ENCODE assay signal across 8 cellular contexts in the genomic region with DNA sequence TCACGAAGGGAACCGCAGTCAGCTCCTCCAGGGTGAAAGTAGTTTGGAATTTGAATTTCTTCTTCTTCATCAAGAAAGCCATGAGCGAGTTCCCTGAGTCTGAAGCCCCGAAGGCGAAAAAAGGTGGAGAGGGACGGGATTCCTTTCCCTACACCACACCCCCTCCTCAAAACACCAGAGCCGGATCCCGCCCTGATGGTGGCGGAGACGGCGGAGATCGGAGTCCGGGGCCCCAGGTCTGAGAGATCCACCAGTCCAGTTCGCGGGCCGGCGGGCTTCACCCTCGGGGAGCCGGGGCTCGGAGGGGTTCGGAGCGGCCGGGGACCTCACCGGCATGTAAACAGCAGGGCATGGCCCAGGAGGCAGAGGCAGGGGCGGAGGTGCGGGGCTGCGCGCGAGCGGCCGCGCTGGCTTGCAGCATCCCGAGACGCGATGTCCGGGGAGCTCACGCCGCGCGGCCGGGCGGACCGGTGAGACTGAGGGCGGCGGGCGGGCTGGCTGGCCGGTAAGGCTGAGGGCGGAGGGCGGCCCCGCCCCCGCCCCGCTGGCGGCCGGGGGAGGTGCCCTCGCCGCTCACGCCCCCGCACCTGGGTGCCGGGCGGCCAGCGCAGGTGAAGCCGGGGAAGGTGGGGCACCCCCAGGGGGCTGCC. TPM values are rescaled to one million over a fixed set of nuclear protein-coding genes. Genes with fewer than 3 reads are reported as not detected.
DNase-seq lines count a peak whose midpoint lies in the region; ATAC-seq and TF ChIP-seq lines count a peak whose summit lies in the region.

No MANE protein-coding gene starts in this region.

- TF ChIP-seq POLR2A in IMR-90 (IDR thresholded peaks at IDR 0.05; ENCODE audit: low read depth, low read length), result no peak

- CTCF ChIA-PET in IMR-90 (lab: Yijun Ruan, JAX), result no interaction called here
- CTCF ChIA-PET in activated CD8-positive, alpha-beta T cell treated with anti-CD3 and anti-CD28 coated beads, Interleukin-2, amount 10 ng/mL, durations not matched to agents 7 days and 5 days (lab: Charles Lee), result interaction anchor here (6.0 to 16.3 kb wide), 4 partner anchors 26 to 55 kb away, joined by 32 to 158 read pairs (median 63); no protein-coding TSS in a partner anchor

- intact Hi-C loops in IMR-90 (cut with micrococcal nuclease), result no loop called here

- ATAC-seq in GM21515 (IDR thresholded peaks at IDR 0.05; ENCODE audit: unreplicated experiment) (peak; percentile 36), IMR-90 (ENCODE audit: low read depth) (peak; percentile 18)
- ATAC-seq in activated CD8-positive, alpha-beta T cell treated with anti-CD3 and anti-CD28 coated beads, Interleukin-2, amount 10 ng/mL, durations not matched to agents 7 days and 5 days, result peak; percentile 27

- peaks cover 11% of the 10 kb centered on the region; the same call in 1 of the 2 replicates for H3K9me1 ChIP-seq in IMR-90 (ENCODE audit: insufficient read depth, low read length)

- H2BK20ac ChIP-seq in IMR-90 (ENCODE audit: low read depth, low read length), result no peak overlapping the region

- no peaks in the 10 kb centered on the region for H3K27me3 Mint-ChIP-seq in activated CD8-positive, alpha-beta T cell treated with anti-CD3 and anti-CD28 coated beads, Interleukin-2, amount 10 ng/mL, durations not matched to agents 7 days and 5 days (ENCODE audit: low read depth)
- H3K27me3 Mint-ChIP-seq in nephron progenitor cell (ENCODE audit: low read depth, poor library complexity), result peaks cover 3% of the 10 kb centered on the region

- H2BK120ac ChIP-seq in IMR-90 (ENCODE audit: low read depth, low read length), result no peak overlapping the region

- H3K4ac ChIP-seq in IMR-90 (ENCODE audit: low read depth, low read length), result peak overlapping the region; percentile 55; the same call in 1 of the 2 replicates

- H3K36me3 ChIP-seq in IMR-90 (ENCODE audit: control insufficient read depth, insufficient read depth, low read length), result no peaks in the 10 kb centered on the region

- H2AFZ ChIP-seq in IMR-90 (replicated peaks; ENCODE audit: low read length, poor library complexity), result peak overlapping the region; percentile 83

- H3K56ac ChIP-seq in IMR-90 (ENCODE audit: extremely low read depth, insufficient read depth, low read length), result peak overlapping the region; percentile 16; the same call in 1 of the 2 replicates

- peak overlapping the region; percentile 88 for H3K27ac Mint-ChIP-seq in activated CD8-positive, alpha-beta T cell treated with anti-CD3 and anti-CD28 coated beads, Interleukin-2, amount 10 ng/mL, durations not matched to agents 7 days and 5 days
- H3K27ac Mint-ChIP-seq in nephron progenitor cell, result peak overlapping the region; percentile 72

- H2BK15ac ChIP-seq in IMR-90 (ENCODE audit: low read depth, low read length), result no peak overlapping the region

- peak overlapping the region; percentile 97 for H2AK9ac ChIP-seq in IMR-90 (replicated peaks; ENCODE audit: low read depth, low read length, poor library complexity)

- no peak overlapping the region for H4K8ac ChIP-seq in IMR-90 (ENCODE audit: low read depth in 2 of 2, low read length in 2 of 2)

- H3K4me1 ChIP-seq in IMR-90 (ENCODE audit: control insufficient read depth, insufficient read depth, low read length), result peaks cover 27% of the 10 kb centered on the region

- POLR2A ChIA-PET in IMR-90 (lab: Charles Lee; ENCODE audit: unreplicated experiment), result interaction anchor here (0.6 kb wide), 1 partner anchor 412 kb away, joined by 3 read pairs; a partner anchor contains a TSS
- POLR2A ChIA-PET in activated CD8-positive, alpha-beta T cell treated with anti-CD3 and anti-CD28 coated beads, Interleukin-2, amount 10 ng/mL, durations not matched to agents 7 days and 5 days (lab: Charles Lee), result interaction anchor here (1.3 to 12.5 kb wide), 8 partner anchors 8 to 71 kb away, joined by 3 to 183 read pairs (median 6); no protein-coding TSS in a partner anchor

- H3K14ac ChIP-seq in IMR-90 (replicated peaks; ENCODE audit: low read depth, low read length), result peak overlapping the region; percentile 71; the same call in 1 of the 2 replicates

- H4K91ac ChIP-seq in IMR-90 (ENCODE audit: insufficient read depth, low read depth, low read length), result no peak overlapping the region

- TF ChIP-seq RAD21 in IMR-90 (IDR thresholded peaks at IDR 0.05; ENCODE audit: low read length), result no peak

- peaks cover 43% of the 10 kb centered on the region for H3K36me3 Mint-ChIP-seq in activated CD8-positive, alpha-beta T cell treated with anti-CD3 and anti-CD28 coated beads, Interleukin-2, amount 10 ng/mL, durations not matched to agents 7 days and 5 days (ENCODE audit: low read depth)
- H3K36me3 Mint-ChIP-seq in nephron progenitor cell (ENCODE audit: low read depth), result no peaks in the 10 kb centered on the region

- no peaks in the 10 kb centered on the region for H3K27me3 ChIP-seq in IMR-90 (ENCODE audit: control insufficient read depth, insufficient read depth, low read length)

- peak overlapping the region; percentile 53 for H2BK5ac ChIP-seq in IMR-90 (ENCODE audit: low read depth, low read length, poor library complexity, severe bottlenecking)

- no peaks in the 10 kb centered on the region for H3K9me3 ChIP-seq in IMR-90 (ENCODE audit: control insufficient read depth, insufficient read depth, low read length)

- peak overlapping the region; percentile 62 for H3K27ac ChIP-seq in IMR-90 (ENCODE audit: insufficient read depth, low read length)

- dilution Hi-C loops in IMR-90 (cut with HindIII; ENCODE audit: low sequenced_read_pairs, unreplicated experiment), result no loop called here

- no peak overlapping the region for H2AK5ac ChIP-seq in IMR-90 (ENCODE audit: low read depth, low read length)

- peaks cover 52% of the 10 kb centered on the region for H3K4me1 Mint-ChIP-seq in activated CD8-positive, alpha-beta T cell treated with anti-CD3 and anti-CD28 coated beads, Interleukin-2, amount 10 ng/mL, durations not matched to agents 7 days and 5 days (ENCODE audit: low read depth)
- peaks cover 75% of the 10 kb centered on the region for H3K4me1 Mint-ChIP-seq in nephron progenitor cell

- no peak overlapping the region for H4K5ac ChIP-seq in IMR-90 (ENCODE audit: low read depth, low read length)

- in situ Hi-C loops in IMR-90 (cut with MboI; ENCODE audit: low sequenced_read_pairs), result no loop called here

- H3K9ac ChIP-seq in IMR-90 (ENCODE audit: low read depth, low read length), result peak overlapping the region; percentile 76

- peaks cover 24 to 58% of the 10 kb centered on the region in 2 experiments for H3K79me1 ChIP-seq in IMR-90 (ENCODE audit: low read depth in 1 of 2, low read length in 2 of 2)

- H3K4me2 ChIP-seq in IMR-90 (ENCODE audit: low read depth, low read length), result peak overlapping the region; percentile 96

- H3K4me3 ChIP-seq in IMR-90 (ENCODE audit: insufficient read depth, low read depth, low read length) (peak overlapping the region; percentile 61), epithelial cell of proximal tubule (ENCODE audit: low read depth, low read length) (peak overlapping the region; percentile 88)

- WGBS in IMR-90 (ENCODE audit: extremely low coverage in 2 of 2, insufficient read length in 1 of 2), 2 experiments, result 1% methylated on average over 21 of the region's 62 CpGs; no CpG with 5 or more reads in 1 of the 2 experiments

- H4K20me1 ChIP-seq in IMR-90 (ENCODE audit: insufficient read depth, low read length), result peaks cover 51% of the 10 kb centered on the region

- H3K18ac ChIP-seq in IMR-90 (ENCODE audit: low read depth, low read length), result no peak overlapping the region

- no peaks in the 10 kb centered on the region for H3K9me3 Mint-ChIP-seq in activated CD8-positive, alpha-beta T cell treated with anti-CD3 and anti-CD28 coated beads, Interleukin-2, amount 10 ng/mL, durations not matched to agents 7 days and 5 days (ENCODE audit: insufficient read depth)
- H3K9me3 Mint-ChIP-seq in nephron progenitor cell, result no peaks in the 10 kb centered on the region

- peak overlapping the region; percentile 33 for H3K23ac ChIP-seq in IMR-90 (ENCODE audit: low read depth, low read length)

- peak overlapping the region; percentile 97 for H3K4me3 Mint-ChIP-seq in activated CD8-positive, alpha-beta T cell treated with anti-CD3 and anti-CD28 coated beads, Interleukin-2, amount 10 ng/mL, durations not matched to agents 7 days and 5 days
- H3K4me3 Mint-ChIP-seq in nephron progenitor cell, result peak overlapping the region; percentile 95

- TSS peak; percentile 54 for BruUV-seq in IMR-90 (replicated peaks; lab: Mats Ljungman, UMichigan)

- peak; percentile 28 for DNase-seq in EH (ENCODE audit: low read depth)
- DNase-seq in IMR-90, result no peak
- DNase-seq in activated CD8-positive, alpha-beta T cell treated with anti-CD3 and anti-CD28 coated beads, Interleukin-2, amount 10 ng/mL, durations not matched to agents 7 days and 5 days, result peak; percentile 52
- DNase-seq in epithelial cell of proximal tubule (ENCODE audit: low read depth), result no peak
- DNase-seq in nephron progenitor cell, result peak; percentile 66
- no peak for DNase-seq in HPDE6-E6E7 (ENCODE audit: extremely low spot score)
- no peak for DNase-seq in GDM1 (lab: John Stamatoyannopoulos, UW)

- TF ChIP-seq CTCF in IMR-90 (conservative IDR thresholded peaks at IDR 0.05; ENCODE audit: low read depth, low read length) (no peak), epithelial cell of proximal tubule (conservative IDR thresholded peaks at IDR 0.05; ENCODE audit: low read depth, low read length) (no peak), nephron progenitor cell (IDR thresholded peaks at IDR 0.05) (no peak)

RNA-seq across cellular contexts. Expression of a gene that starts 0.6 kb away (rescaled TPM):
- 1.1 TPM in 2 replicates for total RNA-seq in IMR-90 (2012; rRNA removed)
- polyA plus RNA-seq in IMR-90 (2012; rRNA removed), result 17.5 and 23.2 TPM in 2 replicates
- polyA plus RNA-seq in IMR-90 (2012; cell fraction: cytosol; rRNA removed), result 10.6 and 14.3 TPM in 2 replicates
- polyA plus RNA-seq in IMR-90 (2012; cell fraction: nucleus; rRNA removed; ENCODE audit: low replicate concordance), result 21.3 and 38.9 TPM in 2 replicates
- total RNA-seq in activated CD8-positive, alpha-beta T cell treated with anti-CD3 and anti-CD28 coated beads, Interleukin-2, amount 10 ng/mL, durations not matched to agents 7 days and 5 days, result 100 to 1,000 TPM; 227 to 232 TPM
- total RNA-seq in epithelial cell of proximal tubule, result 3.9 and 5.0 TPM in 2 replicates

RNA-seq across cellular contexts. Expression of a gene that starts 42.5 kb away (rescaled TPM):
- 10.8 TPM in 2 replicates for total RNA-seq in IMR-90 (2012; rRNA removed)
- polyA plus RNA-seq in IMR-90 (2012; rRNA removed), result 60.6 and 60.9 TPM in 2 replicates
- polyA plus RNA-seq in IMR-90 (2012; cell fraction: cytosol; rRNA removed), result 40.8 and 52.3 TPM in 2 replicates
- polyA plus RNA-seq in IMR-90 (2012; cell fraction: nucleus; rRNA removed; ENCODE audit: low replicate concordance), result 40.3 and 50.7 TPM in 2 replicates
- 10 to 100 TPM; 47.9 to 53.8 TPM for total RNA-seq in activated CD8-positive, alpha-beta T cell treated with anti-CD3 and anti-CD28 coated beads, Interleukin-2, amount 10 ng/mL, durations not matched to agents 7 days and 5 days
- total RNA-seq in epithelial cell of proximal tubule, result 26.2 and 26.5 TPM in 2 replicates

RNA-seq across cellular contexts. Expression of a gene that starts 49.6 kb away (rescaled TPM):
- total RNA-seq in IMR-90 (2012; rRNA removed) (0.28 and 0.36 TPM in 2 replicates), epithelial cell of proximal tubule (0.87 and 6.9 TPM in 2 replicates)
- polyA plus RNA-seq in IMR-90 (2012; rRNA removed), result 2.7 and 3.6 TPM in 2 replicates
- 2.5 and 3.4 TPM in 2 replicates for polyA plus RNA-seq in IMR-90 (2012; cell fraction: cytosol; rRNA removed)
- 22.0 and 36.8 TPM in 2 replicates for polyA plus RNA-seq in IMR-90 (2012; cell fraction: nucleus; rRNA removed; ENCODE audit: low replicate concordance)
- 1 to 10 TPM; 2.6 to 2.7 TPM for total RNA-seq in activated CD8-positive, alpha-beta T cell treated with anti-CD3 and anti-CD28 coated beads, Interleukin-2, amount 10 ng/mL, durations not matched to agents 7 days and 5 days

Comparison
In these comparisons a context has a peak if more than half of its experiments do, and no peak if none do; other contexts are left out.
1. DNase-seq: peak in EH (single experiment), activated CD8-positive, alpha-beta T cell treated with anti-CD3 and anti-CD28 coated beads, Interleukin-2, amount 10 ng/mL, durations not matched to agents 7 days and 5 days (single experiment) and nephron progenitor cell (single experiment); none in IMR-90 (single experiment), epithelial cell of proximal tubule (single experiment), HPDE6-E6E7 (single experiment) and GDM1 (single experiment).
2. RNA of a gene that starts 0.6 kb away (total RNA-seq): 227 to 232 TPM in activated CD8-positive, alpha-beta T cell treated with anti-CD3 and anti-CD28 coated beads, Interleukin-2, amount 10 ng/mL, durations not matched to agents 7 days and 5 days; 3.9 to 5.0 TPM in epithelial cell of proximal tubule and 1.1 TPM in IMR-90; every median in the first group is over 10 times any median in the second.
3. Peak in every context shown above with its lines, with median percentiles within 50 percentile points of each other: ATAC-seq.